8 cellular contexts compared by ENCODE assay signal in the genomic region with DNA sequence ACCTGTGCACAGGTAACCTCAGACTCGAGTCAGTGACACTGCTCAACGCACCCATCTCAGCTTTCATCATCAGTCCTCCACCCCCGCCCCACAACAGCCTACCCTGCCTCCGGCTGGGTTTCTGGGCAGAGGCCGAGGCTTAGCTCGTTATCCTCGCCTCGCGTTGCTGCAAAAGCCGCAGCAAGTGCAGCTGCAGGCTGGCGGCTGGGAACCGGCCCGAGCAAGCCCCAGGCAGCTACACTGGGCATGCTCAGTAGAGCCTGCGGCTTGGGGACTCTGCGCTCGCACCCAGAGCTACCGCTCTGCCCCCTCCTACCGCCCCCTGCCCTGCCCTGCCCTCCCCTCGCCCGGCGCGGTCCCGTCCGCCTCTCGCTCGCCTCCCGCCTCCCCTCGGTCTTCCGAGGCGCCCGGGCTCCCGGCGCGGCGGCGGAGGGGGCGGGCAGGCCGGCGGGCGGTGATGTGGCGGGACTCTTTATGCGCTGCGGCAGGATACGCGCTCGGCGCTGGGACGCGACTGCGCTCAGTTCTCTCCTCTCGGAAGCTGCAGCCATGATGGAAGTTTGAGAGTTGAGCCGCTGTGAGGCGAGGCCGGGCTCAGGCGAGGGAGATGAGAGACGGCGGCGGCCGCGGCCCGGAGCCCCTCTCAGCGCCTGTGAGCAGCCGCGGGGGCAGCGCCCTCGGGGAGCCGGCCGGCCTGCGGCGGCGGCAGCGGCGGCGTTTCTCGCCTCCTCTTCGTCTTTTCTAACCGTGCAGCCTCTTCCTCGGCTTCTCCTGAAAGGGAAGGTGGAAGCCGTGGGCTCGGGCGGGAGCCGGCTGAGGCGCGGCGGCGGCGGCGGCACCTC. TPM values are rescaled to one million over a fixed set of nuclear protein-coding genes. Genes with fewer than 3 reads are reported as not detected.
DNase-seq lines count a peak whose midpoint lies in the region; ATAC-seq, FAIRE-seq and TF ChIP-seq lines count a peak whose summit lies in the region.

A gene with protein sequence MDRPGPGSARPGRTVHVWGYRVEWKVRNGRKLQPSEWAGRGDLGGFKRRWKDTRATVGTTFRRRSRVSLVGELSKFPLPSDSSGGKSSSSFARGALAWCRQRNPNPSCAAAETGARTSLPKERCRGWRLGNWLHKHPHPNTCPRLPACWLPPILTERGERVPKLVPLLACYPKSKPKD (minus strand): TSS at position 432 of the 842 bp plus-strand sequence. CDS start 1,046 bp downstream, outside the sequence.
A gene (plus strand): TSS at position 524 of the 842 bp plus-strand sequence. CDS start 845 bp downstream, outside the sequence.

- H3K4me1 ChIP-seq in hepatocyte (ENCODE audit: insufficient read depth): no peaks in the 10 kb centered on the region
- peaks cover 34% of the 10 kb centered on the region for H3K4me1 ChIP-seq in vagina

- peak within 1 kb of the TSS; percentile 93 for H3K4me2 ChIP-seq in hepatocyte

- peak; percentile 47 for ATAC-seq in HG02798 (IDR thresholded peaks at IDR 0.05; ENCODE audit: poor library complexity, unreplicated experiment)

- peaks cover 40% of the 10 kb centered on the region for H4K20me1 ChIP-seq in hepatocyte (ENCODE audit: insufficient read depth, poor library complexity, severe bottlenecking)

- H3K27me3 ChIP-seq in hepatocyte (no peaks in the 10 kb centered on the region), vagina (no peaks in the 10 kb centered on the region)

- H3K9me2 ChIP-seq in hepatocyte (replicated peaks; ENCODE audit: insufficient read depth): no peaks in the 10 kb centered on the region

- H3K79me2 ChIP-seq in hepatocyte: peaks cover 43% of the 10 kb centered on the region

- H3K4me3 ChIP-seq in astrocyte of the cerebellum (ENCODE audit: low read depth, low read length): peak within 1 kb of the TSS; percentile 91
- peak within 1 kb of the TSS; percentile 81 for H3K4me3 ChIP-seq in hepatocyte
- H3K4me3 ChIP-seq in vagina: peak within 1 kb of the TSS; percentile 81 to 88

- H3K9me3 ChIP-seq in hepatocyte (ENCODE audit: low read depth): no peaks in the 10 kb centered on the region
- no peaks in the 10 kb centered on the region for H3K9me3 ChIP-seq in vagina

- under 1% methylated on average over 42 of the region's 88 CpGs for WGBS in hepatocyte (ENCODE audit: low lambda C conversion rate, missing lambda C conversion rate)

- peak within 1 kb of the TSS; percentile 86 for H2AFZ ChIP-seq in hepatocyte

- peak; percentile 74 for TF ChIP-seq POLR2A in GM12891 (IDR thresholded peaks at IDR 0.05; ENCODE audit: low read depth, low read length)
- TF ChIP-seq POLR2A in vagina (IDR thresholded peaks at IDR 0.05): peak in 1 of 2 donors; percentile 91

- intact Hi-C loops in vagina (cut with DNase I): loop anchor here (2.0 to 10.0 kb wide), 2 partner anchors 525 to 691 kb away; no protein-coding TSS in a partner anchor

- in situ Hi-C loops in astrocyte of the cerebellum (cut with HindIII; ENCODE audit: low sequenced_read_pairs): loop anchor here (25.0 kb wide), 2 partner anchors 374 to 549 kb away; no protein-coding TSS in a partner anchor

- H3K36me3 ChIP-seq in hepatocyte (replicated peaks; ENCODE audit: insufficient read depth, low read depth) (no peaks in the 10 kb centered on the region), vagina (no peaks in the 10 kb centered on the region)

- TF ChIP-seq CTCF in astrocyte of the cerebellum (IDR thresholded peaks at IDR 0.05; ENCODE audit: low read depth, low read length, missing control alignments) (no peak), hepatocyte (IDR thresholded peaks at IDR 0.05; ENCODE audit: poor library complexity) (no peak), vagina (IDR thresholded peaks at IDR 0.05) (no peak)

- DNase-seq in GM12891 (ENCODE audit: insufficient read length, low spot score) (peak; percentile 59), NCI-H187 treated with DMSO at 0.1 percent for 48 hours (lab: John Stamatoyannopoulos, UW) (peak; percentile 62), T1000 (lab: John Stamatoyannopoulos, UW) (peak; percentile 94), astrocyte of the cerebellum (ENCODE audit: low read depth) (peak; percentile 79), hepatocyte (ENCODE audit: low spot score) (peak; percentile 95), renal cortical epithelial cell (ENCODE audit: low read depth) (peak; percentile 74), vagina (ENCODE audit: extremely low spot score in 2 of 2) (no peak)

- no peak for FAIRE-seq in GM12891 (lab: Jason Lieb, UNC)

- peak within 1 kb of the TSS; percentile 98 for H3K27ac ChIP-seq in hepatocyte
- H3K27ac ChIP-seq in vagina: peak within 1 kb of the TSS; percentile 99

TF ChIP-seq in GM12891, 5 proteins besides CTCF, POLR2A, EP300 and RAD21:
- TF ChIP-seq POU2F2 (IDR thresholded peaks at IDR 0.05; ENCODE audit: low read depth, low read length) (peak; percentile 72), SPI1 (IDR thresholded peaks at IDR 0.05; ENCODE audit: low read depth, low read length) (0 out of 2 replicates have a peak, but pooled peaks have one; percentile 21), POLR2AphosphoS5 (IDR thresholded peaks at IDR 0.05; ENCODE audit: low read depth, low read length) (peak; percentile 75), TAF1 (IDR thresholded peaks at IDR 0.05; ENCODE audit: low read depth, low read length) (peak; percentile 97), PAX5 (IDR thresholded peaks at IDR 0.05; ENCODE audit: insufficient read depth, low read length, severe bottlenecking) (no peak)
TF ChIP-seq in GM12891: peak in this region for 4.

RNA-seq across cellular contexts. Expression of the first gene that starts in this region (rescaled TPM):
- 1.0 TPM for polyA plus RNA-seq in GM12891 (2012; ENCODE audit: low read depth, missing spikeins)
- total RNA-seq in hepatocyte (0.53 and 1.2 TPM in 2 replicates), renal cortical epithelial cell (1.1 TPM in 1 of 2 replicates, not detected in the other), vagina (0.25 TPM)
- polyA plus RNA-seq in hepatocyte: 0.21 and 0.50 TPM in 2 replicates

RNA-seq across cellular contexts. Expression of the second gene that starts in this region (rescaled TPM):
- polyA plus RNA-seq in GM12891 (2012; ENCODE audit: low read depth, missing spikeins): 70.9 TPM
- total RNA-seq in hepatocyte (102 and 128 TPM in 2 replicates), renal cortical epithelial cell (55.7 and 116 TPM in 2 replicates), vagina (121 TPM)
- polyA plus RNA-seq in hepatocyte: 32.8 and 33.6 TPM in 2 replicates

Comparison
In these comparisons a context has a peak if more than half of its experiments do, and no peak if none do; other contexts are left out.
1. DNase-seq: peak in GM12891 (single experiment), NCI-H187 treated with DMSO at 0.1 percent for 48 hours (single experiment), T1000 (single experiment), astrocyte of the cerebellum (single experiment), hepatocyte (single experiment) and renal cortical epithelial cell (single experiment); none in vagina (0 of 2).
2. Peak in every context shown above with its lines, with median percentiles within 50 percentile points of each other: H3K4me3 ChIP-seq.